9 cellular contexts compared by ENCODE assay signal in genomic region chr3:129000742-129001100, GRCh38. TPM values are rescaled to one million over a fixed set of nuclear protein-coding genes. Genes with fewer than 3 reads are reported as not detected.
DNase-seq lines count a peak whose midpoint lies in the region; ATAC-seq and TF ChIP-seq lines count a peak whose summit lies in the region.
"Had no signal": no experiment of that assay in that cellular context is flagged by ENCODE, and none has a peak within 500 bp of the region (broad histone marks: within the 10 kb centered on the region; RNA-seq: fewer than 3 reads in every experiment).

No MANE protein-coding gene starts in this region.

- no peak for TF ChIP-seq CTCF in esophagus muscularis mucosa (IDR thresholded peaks at IDR 0.05)
- no peak for TF ChIP-seq CTCF in type B pancreatic cell (conservative IDR thresholded peaks at IDR 0.05)

- H3K4me3 Mint-ChIP-seq in activated T-cell treated with anti-CD3 and anti-CD28 coated beads, Interleukin-2, amount 50 U/mL, for 24 hours = peak overlapping the region; percentile 73
- H3K4me3 Mint-ChIP-seq in naive B cell (peak overlapping the region in 7 of 8 donors; percentile 1 to 80 (median 66)), type B pancreatic cell (peak overlapping the region; percentile 79)

- H3K36me3 Mint-ChIP-seq in activated T-cell treated with anti-CD3 and anti-CD28 coated beads, Interleukin-2, amount 50 U/mL, for 24 hours (ENCODE audit: low read depth) = no peaks in the 10 kb centered on the region
- H3K36me3 Mint-ChIP-seq in naive B cell (no peaks in the 10 kb centered on the region), type B pancreatic cell (no peaks in the 10 kb centered on the region)

- 39% methylated on average over 9 of the region's 15 CpGs for WGBS in esophagus muscularis mucosa

- no peak for TF ChIP-seq POLR2A in esophagus muscularis mucosa (IDR thresholded peaks at IDR 0.05; ENCODE audit: low read depth)

- H3K27me3 Mint-ChIP-seq in activated T-cell treated with anti-CD3 and anti-CD28 coated beads, Interleukin-2, amount 50 U/mL, for 24 hours = peaks cover 30% of the 10 kb centered on the region
- H3K27me3 Mint-ChIP-seq in naive B cell (peaks cover 62 to 69% (median 64%) of the 10 kb centered on the region in 3 donors), type B pancreatic cell (peaks cover 78% of the 10 kb centered on the region)

- H3K4me3 ChIP-seq in esophagus muscularis mucosa = peak overlapping the region; percentile 56 to 68 (median 62)

- DNase-seq in activated T-cell treated with anti-CD3 and anti-CD28 coated beads, Interleukin-2, amount 50 U/mL, for 24 hours = no peak
- DNase-seq in activated T-cell treated with anti-CD3 and anti-CD28 coated beads, Interleukin-2, amount 50 U/mL, for 48 hours = no peak
- DNase-seq in esophagus muscularis mucosa (ENCODE audit: extremely low spot score) (no peak), naive B cell (no peak), type B pancreatic cell (ENCODE audit: extremely low spot score, unreplicated experiment) (no peak), iPS-NIHi11 (ENCODE audit: low spot score) (no peak)
- DNase-seq in activated CD8-positive, alpha-beta memory T cell treated with anti-CD3 and anti-CD28 coated beads, Interleukin-2, amount 50 U/mL, for 4 hours = no peak

- no peaks in the 10 kb centered on the region for H3K9me3 Mint-ChIP-seq in activated T-cell treated with anti-CD3 and anti-CD28 coated beads, Interleukin-2, amount 50 U/mL, for 24 hours
- H3K9me3 Mint-ChIP-seq in naive B cell = no peaks in the 10 kb centered on the region
- H3K9me3 Mint-ChIP-seq in type B pancreatic cell = no peaks in the 10 kb centered on the region

- no peak for TF ChIP-seq EP300 in esophagus muscularis mucosa (IDR thresholded peaks at IDR 0.05)

- peak overlapping the region; percentile 61 to 83 (median 74) for H3K27ac ChIP-seq in esophagus muscularis mucosa (replicated peaks in 1 of 4)

- no peaks in the 10 kb centered on the region for H3K9me3 ChIP-seq in esophagus muscularis mucosa

- peaks cover 6 to 56% (median 21%) of the 10 kb centered on the region in 4 donors for H3K27me3 ChIP-seq in esophagus muscularis mucosa

- no peak overlapping the region for H3K27ac Mint-ChIP-seq in activated T-cell treated with anti-CD3 and anti-CD28 coated beads, Interleukin-2, amount 50 U/mL, for 24 hours
- H3K27ac Mint-ChIP-seq in naive B cell = peak overlapping the region in 2 of 6 donors; percentile 26 to 34
- H3K27ac Mint-ChIP-seq in type B pancreatic cell = no peak overlapping the region

- intact Hi-C loops in esophagus muscularis mucosa (cut with DNase I) = no loop called here

- ATAC-seq in naive B cell (ENCODE audit: low read depth in 2 of 2) (no peak), GM19023 (IDR thresholded peaks at IDR 0.05; ENCODE audit: unreplicated experiment) (no peak)

- peaks cover 36% of the 10 kb centered on the region for H3K4me1 Mint-ChIP-seq in activated T-cell treated with anti-CD3 and anti-CD28 coated beads, Interleukin-2, amount 50 U/mL, for 24 hours (ENCODE audit: low read depth)
- H3K4me1 Mint-ChIP-seq in naive B cell = peaks cover 34 to 38% (median 37%) of the 10 kb centered on the region in 3 donors
- H3K4me1 Mint-ChIP-seq in type B pancreatic cell (ENCODE audit: unreplicated experiment) = peaks cover 16% of the 10 kb centered on the region

- no peaks in the 10 kb centered on the region for H3K36me3 ChIP-seq in esophagus muscularis mucosa

- peaks cover 33 to 60% (median 55%) of the 10 kb centered on the region in 4 donors for H3K4me1 ChIP-seq in esophagus muscularis mucosa

RNA-seq across cellular contexts. Expression of gene EFCC1, which starts 0.4 kb away (rescaled TPM):
- total RNA-seq in esophagus muscularis mucosa (10 to 100 TPM in 1 of 4 donors, 1 to 10 TPM in 3; 5.8 to 15.8 (median 7.9) TPM), type B pancreatic cell (ENCODE audit: low replicate concordance) (0.29 and 2.2 TPM in 2 replicates)
- polyA plus RNA-seq in naive B cell (ENCODE audit: low read depth in 6 of 6) = not detected

RNA-seq across cellular contexts. Expression of gene CFAP92, which starts 6.8 kb away (rescaled TPM):
- total RNA-seq in esophagus muscularis mucosa (1 to 10 TPM in 1 of 4 donors, under 1 TPM in 3; 0.19 to 1.2 (median 0.47) TPM), type B pancreatic cell (ENCODE audit: low replicate concordance) (4.4 and 4.5 TPM in 2 replicates)
- not detected for polyA plus RNA-seq in naive B cell (ENCODE audit: low read depth in 6 of 6)

RNA-seq across cellular contexts. Expression of gene GP9, which starts 59.9 kb away (rescaled TPM):
- total RNA-seq in esophagus muscularis mucosa (under 1 TPM in 1 of 4 donors, not detected in 3; 0.50 TPM), type B pancreatic cell (ENCODE audit: low replicate concordance) (not detected in 2 replicates)
- polyA plus RNA-seq in naive B cell (ENCODE audit: low read depth in 6 of 6) = 1 to 10 TPM in 5 of 6 donors, under 1 TPM in 1; 0.99 to 6.8 (median 4.1) TPM
- total RNA-seq: pulmonary artery endothelial cell had no signal
